13 cellular contexts compared by ENCODE assay signal in genomic region chr3:68057637-68058320, GRCh38.
A peak's percentile ranks its signal among the peaks of the same experiment; 100 is the strongest.
DNase-seq lines count a peak whose midpoint lies in the region; ATAC-seq lines count a peak whose summit lies in the region.
"Had no signal": no experiment of that assay in that cellular context is flagged by ENCODE, and none has a peak within 500 bp of the region (broad histone marks: within the 10 kb centered on the region; RNA-seq: fewer than 3 reads in every experiment).

No MANE protein-coding gene starts in this region.

- peak; percentile 50 for ATAC-seq in HG03442 (IDR thresholded peaks at IDR 0.05; ENCODE audit: unreplicated experiment)
- ATAC-seq: gastroesophageal sphincter had no signal

- peak; percentile 41 to 52 for DNase-seq in activated CD8-positive, alpha-beta memory T cell treated with anti-CD3 and anti-CD28 coated beads for 4 hours (ENCODE audit: low read depth in 2 of 2)
- peak; percentile 88 for DNase-seq in central memory CD4-positive, alpha-beta T cell
- DNase-seq in stimulated activated CD8-positive, alpha-beta memory T cell treated with anti-CD3 and anti-CD28 coated beads, Interleukin-12 subunit alpha, Interleukin-12 subunit beta, amount 100 ng/mL, for 1 hour (ENCODE audit: low read depth), result peak; percentile 43
- no peak for DNase-seq in NCI-H2107 (lab: John Stamatoyannopoulos, UW)
- no peak for DNase-seq in NCI-H1436 treated with DMSO at 0.1 percent for 48 hours (lab: John Stamatoyannopoulos, UW)
- DNase-seq in inferior parietal cortex (ENCODE audit: extremely low spot score), result no peak
- no peak for DNase-seq in HK-2 (ENCODE audit: unreplicated experiment)
- DNase-seq: BE2C, colonic mucosa, NCI-H1048, retina had no signal

Comparison
In these comparisons a context has a peak if more than half of its experiments do, and no peak if none do; other contexts are left out.
1. DNase-seq: peak in activated CD8-positive, alpha-beta memory T cell treated with anti-CD3 and anti-CD28 coated beads for 4 hours (2 of 2), central memory CD4-positive, alpha-beta T cell (single experiment) and stimulated activated CD8-positive, alpha-beta memory T cell treated with anti-CD3 and anti-CD28 coated beads, Interleukin-12 subunit alpha, Interleukin-12 subunit beta, amount 100 ng/mL, for 1 hour (single experiment); none in NCI-H2107 (single experiment), NCI-H1436 treated with DMSO at 0.1 percent for 48 hours (single experiment), inferior parietal cortex (single experiment) and HK-2 (single experiment).